9 cellular contexts compared by ENCODE assay signal in the genomic region with DNA sequence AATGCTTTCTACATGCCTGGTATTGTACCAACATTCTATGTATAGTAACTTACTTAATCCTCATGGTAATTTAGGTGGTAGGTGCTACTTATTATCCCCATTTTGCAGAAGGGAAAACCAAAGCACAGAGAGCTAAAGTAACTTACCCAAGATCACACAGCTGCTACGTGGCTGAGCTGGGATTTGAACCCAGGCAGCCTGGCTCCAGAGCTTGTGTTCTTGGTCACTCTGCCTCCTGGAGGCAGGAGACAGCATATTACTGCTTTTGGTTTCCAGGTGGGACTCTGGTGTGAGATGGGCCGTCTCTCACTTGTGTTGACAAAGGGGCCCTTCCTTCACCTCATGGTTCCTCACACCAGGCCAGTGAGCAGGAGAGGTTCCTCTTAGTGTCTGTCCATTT.
A peak's percentile ranks its signal among the peaks of the same experiment; 100 is the strongest.
DNase-seq lines count a peak whose midpoint lies in the region; ATAC-seq, FAIRE-seq and TF ChIP-seq lines count a peak whose summit lies in the region.
"Had no signal": no experiment of that assay in that cellular context is flagged by ENCODE, and none has a peak within 500 bp of the region (broad histone marks: within the 10 kb centered on the region; RNA-seq: fewer than 3 reads in every experiment).

No MANE protein-coding gene starts in this region.

- no peak overlapping the region for H3K4me2 ChIP-seq in hepatocyte

- 91% methylated on average over 2 of the region's 2 CpGs for WGBS in hepatocyte (ENCODE audit: low lambda C conversion rate, missing lambda C conversion rate)

- no peaks in the 10 kb centered on the region for H3K27me3 ChIP-seq in hepatocyte

- H3K36me3 ChIP-seq in hepatocyte (replicated peaks; ENCODE audit: insufficient read depth, low read depth), result no peaks in the 10 kb centered on the region

- H3K9me2 ChIP-seq in hepatocyte (replicated peaks; ENCODE audit: insufficient read depth), result no peaks in the 10 kb centered on the region

- DNase-seq in GM12892 (ENCODE audit: insufficient read length) (no peak), T-helper 17 cell (no peak), hepatocyte (ENCODE audit: low spot score) (no peak), GDM1 (lab: John Stamatoyannopoulos, UW) (no peak)
- DNase-seq in stimulated activated naive B cell treated with anti-CD40 and anti-IgM and Interleukin-4, amounts not matched to agents 10 μg/mL and 1 μg/mL and 100 μg/mL, for 72 hours, result no peak
- no peak for DNase-seq in activated CD8-positive, alpha-beta memory T cell treated with anti-CD3 and anti-CD28 coated beads for 24 hours
- DNase-seq: activated CD4-positive, CD25-positive, alpha-beta regulatory T cell; HCEC 1CT had no signal

- peaks cover 35% of the 10 kb centered on the region for H3K4me1 Mint-ChIP-seq in T-helper 17 cell
- H3K4me1 Mint-ChIP-seq in stimulated activated naive B cell treated with anti-CD40 and anti-IgM and Interleukin-4, amounts not matched to agents 10 μg/mL and 1 μg/mL and 100 μg/mL, for 72 hours, result peaks cover 78 to 94% of the 10 kb centered on the region in 2 donors

- H3K27me3 Mint-ChIP-seq in T-helper 17 cell, result no peaks in the 10 kb centered on the region
- H3K27me3 Mint-ChIP-seq in stimulated activated naive B cell treated with anti-CD40 and anti-IgM and Interleukin-4, amounts not matched to agents 10 μg/mL and 1 μg/mL and 100 μg/mL, for 72 hours, result no peaks in the 10 kb centered on the region

- H3K9me3 Mint-ChIP-seq in stimulated activated naive B cell treated with anti-CD40 and anti-IgM and Interleukin-4, amounts not matched to agents 10 μg/mL and 1 μg/mL and 100 μg/mL, for 72 hours, result no peaks in the 10 kb centered on the region

- peak overlapping the region; percentile 76 for H3K27ac ChIP-seq in hepatocyte

- peaks cover 18% of the 10 kb centered on the region for H3K4me1 ChIP-seq in hepatocyte (ENCODE audit: insufficient read depth)

- FAIRE-seq in GM12892 (lab: Jason Lieb, UNC), result peak; percentile 78

- TF ChIP-seq CTCF in hepatocyte (IDR thresholded peaks at IDR 0.05; ENCODE audit: poor library complexity), result no peak

- no peak overlapping the region for H3K4me3 Mint-ChIP-seq in T-helper 17 cell
- H3K4me3 Mint-ChIP-seq in stimulated activated naive B cell treated with anti-CD40 and anti-IgM and Interleukin-4, amounts not matched to agents 10 μg/mL and 1 μg/mL and 100 μg/mL, for 72 hours, result no peak overlapping the region

- H3K79me2 ChIP-seq in hepatocyte, result peaks cover 69% of the 10 kb centered on the region

- no peak for ATAC-seq in T-helper 17 cell
- ATAC-seq in stimulated activated naive B cell treated with anti-CD40 and anti-IgM and Interleukin-4, amounts not matched to agents 10 μg/mL and 1 μg/mL and 100 μg/mL, for 72 hours (replicated peaks), result no peak
- ATAC-seq in HG02938 (IDR thresholded peaks at IDR 0.05; ENCODE audit: unreplicated experiment), result no peak

- H3K36me3 Mint-ChIP-seq in T-helper 17 cell (ENCODE audit: low read depth), result no peaks in the 10 kb centered on the region
- peaks cover 59 to 65% of the 10 kb centered on the region in 2 donors for H3K36me3 Mint-ChIP-seq in stimulated activated naive B cell treated with anti-CD40 and anti-IgM and Interleukin-4, amounts not matched to agents 10 μg/mL and 1 μg/mL and 100 μg/mL, for 72 hours

- H4K20me1 ChIP-seq in hepatocyte (ENCODE audit: insufficient read depth, poor library complexity, severe bottlenecking), result peaks cover 76% of the 10 kb centered on the region

- no peak overlapping the region for H2AFZ ChIP-seq in hepatocyte

- H3K9me3 ChIP-seq in T-helper 17 cell (ENCODE audit: control insufficient read depth, low read length, poor library complexity, severe bottlenecking) (no peaks in the 10 kb centered on the region), hepatocyte (ENCODE audit: low read depth) (no peaks in the 10 kb centered on the region)

- peak overlapping the region; percentile 80 for H3K27ac Mint-ChIP-seq in T-helper 17 cell
- peak overlapping the region; percentile 96 for H3K27ac Mint-ChIP-seq in stimulated activated naive B cell treated with anti-CD40 and anti-IgM and Interleukin-4, amounts not matched to agents 10 μg/mL and 1 μg/mL and 100 μg/mL, for 72 hours

- TF ChIP-seq POLR2A in GM12892 (IDR thresholded peaks at IDR 0.05; ENCODE audit: low read depth, low read length), result no peak

- H3K4me3 ChIP-seq in hepatocyte, result no peak overlapping the region
